ENCODE assay signal across 29 cellular contexts in genomic region chr9:13627071-13627470, GRCh38.
"Had no signal": no experiment of that assay in that cellular context is flagged by ENCODE, and none has a peak within 500 bp of the region (broad histone marks: within the 10 kb centered on the region; RNA-seq: fewer than 3 reads in every experiment).

No MANE protein-coding gene starts in this region.

- H3K9me3 Mint-ChIP-seq: endodermal cell had no signal

- H3K27me3 Mint-ChIP-seq: dendritic cell treated with granulocyte-macrophage colony-stimulating factor and Interleukin-4, amounts not matched to agents 40 ng/mL and 50 ng/mL, for 4 days; effector memory CD8-positive, alpha-beta T cell had no signal

- H3K27ac ChIP-seq: colonic mucosa, coronary artery, dorsolateral prefrontal cortex, epithelial cell of prostate, esophagus muscularis mucosa, esophagus squamous epithelium, foreskin keratinocyte, gastrocnemius medialis, gastroesophageal sphincter, heart left ventricle, heart right ventricle had no signal

- H3K4me1 Mint-ChIP-seq: endodermal cell had no signal

- H3K4me3 ChIP-seq: colonic mucosa, coronary artery, dorsolateral prefrontal cortex, esophagus muscularis mucosa, esophagus squamous epithelium, gastrocnemius medialis, gastroesophageal sphincter, heart left ventricle, heart right ventricle had no signal

- H3K4me3 Mint-ChIP-seq: dendritic cell treated with granulocyte-macrophage colony-stimulating factor and Interleukin-4, amounts not matched to agents 40 ng/mL and 50 ng/mL, for 4 days; effector memory CD8-positive, alpha-beta T cell; endodermal cell had no signal

- H3K4me1 ChIP-seq: colonic mucosa, esophagus squamous epithelium, gastroesophageal sphincter had no signal

- H3K9me3 ChIP-seq: colonic mucosa, esophagus squamous epithelium, gastrocnemius medialis had no signal

- H3K36me3 ChIP-seq: colonic mucosa, esophagus muscularis mucosa, esophagus squamous epithelium, gastrocnemius medialis, gastroesophageal sphincter, heart left ventricle, heart right ventricle had no signal

- DNase-seq: colonic mucosa; cortex of kidney; dermis blood vessel endothelial cell; dorsolateral prefrontal cortex; effector CD4-positive, alpha-beta T cell; effector CD8-positive, alpha-beta T cell; effector memory CD4-positive, alpha-beta T cell; effector memory CD8-positive, alpha-beta T cell; endodermal cell; erythroblast; esophagus squamous epithelium; foreskin fibroblast; foreskin keratinocyte; foreskin melanocyte; gastrocnemius medialis; glutamatergic neuron; head of caudate nucleus; heart left ventricle; heart right ventricle had no signal

- H3K27ac Mint-ChIP-seq: dendritic cell treated with granulocyte-macrophage colony-stimulating factor and Interleukin-4, amounts not matched to agents 40 ng/mL and 50 ng/mL, for 4 days; effector memory CD8-positive, alpha-beta T cell; endodermal cell had no signal

- ATAC-seq: effector memory CD8-positive, alpha-beta T cell; esophagus mucosa; foreskin keratinocyte; gastrocnemius medialis; gastroesophageal sphincter had no signal

- H3K27me3 ChIP-seq: colonic mucosa, dorsolateral prefrontal cortex, esophagus muscularis mucosa, esophagus squamous epithelium, foreskin keratinocyte, gastrocnemius medialis, gastroesophageal sphincter, heart left ventricle, heart right ventricle had no signal

- FAIRE-seq: colon, endometrium, endothelial cell of umbilical vein, frontal cortex had no signal
